In genomic region chr15:55196458-55197361, GRCh38 we compare ENCODE assay signal across 7 cellular contexts.
A peak's percentile ranks its signal among the peaks of the same experiment; 100 is the strongest.
DNase-seq lines count a peak whose midpoint lies in the region; ATAC-seq, FAIRE-seq and TF ChIP-seq lines count a peak whose summit lies in the region.

Gene RSL24D1, minus strand, starts transcription at chr15:55196941. Its CDS starts 51 bp downstream, at chr15:55196890.

- H3K4me3 ChIP-seq in astrocyte of the spinal cord (ENCODE audit: low read depth, low read length) = peak within 1 kb of the TSS; percentile 94

- ATAC-seq in HG02981 (IDR thresholded peaks at IDR 0.05; ENCODE audit: unreplicated experiment) = peak; percentile 96

- DNase-seq in GM18507 (ENCODE audit: extremely low spot score, insufficient read length, low read depth) (peak; percentile 86), NCI-H2029 (lab: John Stamatoyannopoulos, UW) (peak; percentile 86), T-helper 9 cell (peak; percentile 92), astrocyte of the spinal cord (ENCODE audit: low read depth, low spot score) (peak; percentile 99), hippocampal formation (lab: John Stamatoyannopoulos, UW) (peak; percentile 93 to 95), retina (peak; percentile 96)

- FAIRE-seq in GM18507 (lab: Jason Lieb, UNC) = peak; percentile 100

- TF ChIP-seq CTCF in astrocyte of the spinal cord (IDR thresholded peaks at IDR 0.05; ENCODE audit: low read depth, low read length) = peak; percentile 38

- in situ Hi-C loops in astrocyte of the spinal cord (cut with HindIII; ENCODE audit: low sequenced_read_pairs) = no loop called here

Comparison
In these comparisons a context has a peak if more than half of its experiments do, and no peak if none do; other contexts are left out.
1. Peak in every context shown above with its lines: DNase-seq, ATAC-seq and H3K4me3 ChIP-seq.